17 cellular contexts compared by ENCODE assay signal in the genomic region with DNA sequence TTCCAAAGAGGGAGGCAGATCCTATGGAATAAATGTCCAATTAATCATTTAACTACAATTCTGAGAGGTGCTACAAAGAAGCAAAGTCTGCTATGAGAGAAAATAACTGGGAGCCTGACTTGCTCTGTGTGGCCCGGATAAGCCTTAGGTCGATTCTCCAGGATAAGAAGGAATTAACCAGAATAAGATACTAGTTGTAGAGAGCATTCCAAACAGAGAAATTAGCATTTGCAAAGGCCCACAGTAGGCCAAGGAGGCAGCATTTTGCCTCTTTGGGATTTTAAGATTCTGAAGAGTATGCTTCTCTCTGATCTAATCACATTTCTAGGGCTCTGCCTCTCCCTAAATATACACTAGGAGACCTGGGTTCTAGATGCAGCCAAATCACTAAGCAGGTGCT.
"Had no signal": no experiment of that assay in that cellular context is flagged by ENCODE, and none has a peak within 500 bp of the region (broad histone marks: within the 10 kb centered on the region; RNA-seq: fewer than 3 reads in every experiment).

No MANE protein-coding gene starts in this region.

- H3K27ac ChIP-seq: epithelial cell of prostate, foreskin keratinocyte, left ventricle myocardium inferior, lower lobe of right lung, neutrophil, suprapubic skin, thyroid gland had no signal

- H3K27me3 ChIP-seq: neutrophil, suprapubic skin, thyroid gland had no signal

- H3K4me3 ChIP-seq: left ventricle myocardium inferior, lower lobe of right lung, suprapubic skin, thyroid gland had no signal

- H3K9me3 ChIP-seq: left ventricle myocardium inferior, lower lobe of right lung, neutrophil, suprapubic skin, thyroid gland had no signal

- H3K36me3 ChIP-seq: left ventricle myocardium inferior, lower lobe of right lung, neutrophil, suprapubic skin, thyroid gland had no signal

- DNase-seq: effector memory CD8-positive, alpha-beta T cell; foreskin keratinocyte; immature natural killer cell; left ventricle myocardium inferior; lower lobe of right lung; midbrain; naive B cell; nephron progenitor cell; posterior cingulate gyrus; right cardiac atrium; stimulated activated CD4-positive, alpha-beta T cell treated with anti-CD3 and anti-CD28 coated beads, Interleukin-4, amount 100 ng/mL, for 1 hour; stimulated activated CD8-positive, alpha-beta memory T cell treated with anti-CD3 and anti-CD28 coated beads, Interleukin-4, amount 100 ng/mL, for 48 hours; stimulated activated naive CD8-positive, alpha-beta T cell treated with anti-CD3 and anti-CD28 coated beads, Interleukin-15, Interleukin-2, amounts not matched to agents 100 U/mL and 50 U/mL, for 24 hours; thyroid gland had no signal

- H3K4me1 ChIP-seq: left ventricle myocardium inferior, lower lobe of right lung, suprapubic skin had no signal
